8 cellular contexts compared by ENCODE assay signal in genomic region chr2:135530313-135531230, GRCh38. TPM values are rescaled to one million over a fixed set of nuclear protein-coding genes. Genes with fewer than 3 reads are reported as not detected.
A peak's percentile ranks its signal among the peaks of the same experiment; 100 is the strongest.
DNase-seq lines count a peak whose midpoint lies in the region; ATAC-seq and TF ChIP-seq lines count a peak whose summit lies in the region.

TSS of gene ZRANB3 (minus strand) at chr2:135531218.

- intact Hi-C loops in CD4-positive, alpha-beta T cell (cut with DNase I, micrococcal nuclease) = loop anchor here (1.0 to 5.0 kb wide), 8 partner anchors 62 to 612 kb away; partner anchors contain the start of genes CCNT2 (in 2 of the 2), UBXN4 (in 2 of the 2), MCM6 (in 1 of the 2) and RAB3GAP1 (in 1 of the 2)
- intact Hi-C loops in activated CD4-positive, alpha-beta memory T cell treated with anti-CD3 and anti-CD28 coated beads for 36 hours (cut with micrococcal nuclease) = loop anchor here (1.0 to 10.0 kb wide), 11 partner anchors 132 to 852 kb away; partner anchors contain the start of genes CCNT2, DARS1, MCM6 and RAB3GAP1

- no peaks in the 10 kb centered on the region for H3K36me3 ChIP-seq in liver (ENCODE audit: control insufficient read depth in 4 of 4, insufficient read depth in 3 of 4, low read depth in 1 of 4, low read length in 3 of 4)

- H3K4me3 ChIP-seq in liver (ENCODE audit: low read depth in 1 of 3, low read length in 3 of 3) = peak within 1 kb of the TSS; percentile 89 to 100 (median 98)

- no peak within 1 kb of the TSS for H3K27ac Mint-ChIP-seq in CD4-positive, alpha-beta T cell
- H3K27ac Mint-ChIP-seq in activated CD4-positive, alpha-beta memory T cell treated with anti-CD3 and anti-CD28 coated beads for 36 hours = peak within 1 kb of the TSS; percentile 71

- no peak within 1 kb of the TSS for H3K4me3 Mint-ChIP-seq in CD4-positive, alpha-beta T cell
- no peak within 1 kb of the TSS for H3K4me3 Mint-ChIP-seq in activated CD4-positive, alpha-beta memory T cell treated with anti-CD3 and anti-CD28 coated beads for 36 hours

- H3K9ac ChIP-seq in liver (ENCODE audit: low read depth in 1 of 2, low read length in 2 of 2) = peak within 1 kb of the TSS; percentile 92 to 99

- POLR2A ChIA-PET in CD4-positive, alpha-beta T cell (lab: Charles Lee) = interaction anchor here (0.5 to 2.6 kb wide), 20 partner anchors 8 to 860 kb away, joined by 3 to 49 read pairs (median 4); partner anchors contain the start of genes CCNT2, DARS1, MCM6 and RAB3GAP1
- POLR2A ChIA-PET in activated CD4-positive, alpha-beta memory T cell treated with anti-CD3 and anti-CD28 coated beads for 36 hours (lab: Charles Lee) = interaction anchor here (0.8 to 1.6 kb wide), 4 partner anchors 70 to 612 kb away, joined by 3 to 7 read pairs (median 4); partner anchors contain the start of gene CCNT2

- peak; percentile 86 to 96 (median 89) for DNase-seq in CD4-positive, alpha-beta T cell
- peak; percentile 99 for DNase-seq in NCI-H82 (lab: John Stamatoyannopoulos, UW)
- DNase-seq in activated CD4-positive, alpha-beta memory T cell treated with anti-CD3 and anti-CD28 coated beads for 36 hours = peak; percentile 97
- peak; percentile 96 to 98 for DNase-seq in dermis microvascular lymphatic vessel endothelial cell (ENCODE audit: low read depth in 2 of 2)
- peak; percentile 91 for DNase-seq in stimulated activated CD4-positive, alpha-beta T cell treated with anti-CD3 and anti-CD28 coated beads, Interleukin-4, amount 100 ng/mL, for 1 hour

- H3K27me3 ChIP-seq in CD4-positive, alpha-beta T cell (ENCODE audit: control insufficient read depth, insufficient read depth, low read length) = no peaks in the 10 kb centered on the region
- H3K27me3 ChIP-seq in liver (ENCODE audit: control insufficient read depth in 4 of 4, insufficient read depth in 4 of 4, low read length in 3 of 4) = no peaks in the 10 kb centered on the region

- no peaks in the 10 kb centered on the region for H3K36me3 Mint-ChIP-seq in CD4-positive, alpha-beta T cell (ENCODE audit: low read depth)
- H3K36me3 Mint-ChIP-seq in activated CD4-positive, alpha-beta memory T cell treated with anti-CD3 and anti-CD28 coated beads for 36 hours = no peaks in the 10 kb centered on the region

- no peaks in the 10 kb centered on the region for H3K9me3 Mint-ChIP-seq in CD4-positive, alpha-beta T cell
- no peaks in the 10 kb centered on the region for H3K9me3 Mint-ChIP-seq in activated CD4-positive, alpha-beta memory T cell treated with anti-CD3 and anti-CD28 coated beads for 36 hours

- H3K27me3 Mint-ChIP-seq in CD4-positive, alpha-beta T cell = no peaks in the 10 kb centered on the region
- no peaks in the 10 kb centered on the region for H3K27me3 Mint-ChIP-seq in activated CD4-positive, alpha-beta memory T cell treated with anti-CD3 and anti-CD28 coated beads for 36 hours

- TF ChIP-seq CTCF in CD4-positive, alpha-beta T cell (IDR thresholded peaks at IDR 0.05) = no peak
- no peak for TF ChIP-seq CTCF in liver (IDR thresholded peaks at IDR 0.05; ENCODE audit: low read depth, low read length, missing input control)

- H3K4me1 Mint-ChIP-seq in CD4-positive, alpha-beta T cell (ENCODE audit: low read depth) = peaks cover 22% of the 10 kb centered on the region
- peaks cover 31% of the 10 kb centered on the region for H3K4me1 Mint-ChIP-seq in activated CD4-positive, alpha-beta memory T cell treated with anti-CD3 and anti-CD28 coated beads for 36 hours (ENCODE audit: low read depth)

- peak within 1 kb of the TSS; percentile 79 for H3K27ac ChIP-seq in CD4-positive, alpha-beta T cell (ENCODE audit: low read depth, low read length)
- H3K27ac ChIP-seq in liver (ENCODE audit: low read depth in 1 of 2, low read length in 2 of 2) = peak within 1 kb of the TSS; percentile 95 to 98

- peak; percentile 75 for ATAC-seq in CD4-positive, alpha-beta T cell (ENCODE audit: poor library complexity)
- ATAC-seq in GM19455 (IDR thresholded peaks at IDR 0.05; ENCODE audit: unreplicated experiment) (peak; percentile 64), HG03575 (IDR thresholded peaks at IDR 0.05; ENCODE audit: extremely low read depth, insufficient number of reproducible peaks, low FRiP score, unreplicated experiment) (peak; percentile 40)

- H3K9me3 ChIP-seq in CD4-positive, alpha-beta T cell (ENCODE audit: control insufficient read depth, low read length) = no peaks in the 10 kb centered on the region
- H3K9me3 ChIP-seq in liver (ENCODE audit: control insufficient read depth in 4 of 4, low read length in 3 of 4) = no peaks in the 10 kb centered on the region

- peaks cover 2 to 14% (median 9%) of the 10 kb centered on the region in 4 donors for H3K4me1 ChIP-seq in liver (ENCODE audit: control insufficient read depth in 4 of 4, insufficient read depth in 4 of 4, low read length in 3 of 4)

- no peak for TF ChIP-seq RAD21 in liver (IDR thresholded peaks at IDR 0.05)

- under 1% methylated on average over 46 of the region's 46 CpGs for WGBS in liver

- CTCF ChIA-PET in CD4-positive, alpha-beta T cell (lab: Charles Lee) = interaction anchor here (1.2 kb wide), 1 partner anchor 526 kb away, joined by 4 read pairs; no protein-coding TSS in a partner anchor
- CTCF ChIA-PET in activated CD4-positive, alpha-beta memory T cell treated with anti-CD3 and anti-CD28 coated beads for 36 hours (lab: Charles Lee) = interaction anchor here (1.0 to 1.9 kb wide), 3 partner anchors 179 to 527 kb away, joined by 3 to 6 read pairs (median 4); no protein-coding TSS in a partner anchor

TF ChIP-seq in liver, 16 proteins besides CTCF, POLR2A, EP300 and RAD21:
- TF ChIP-seq NR2F2 (IDR thresholded peaks at IDR 0.05) = peak; percentile 7
- peak in 1 of 2 donors; percentile 12 for TF ChIP-seq EGR1 (IDR thresholded peaks at IDR 0.05; ENCODE audit: low read depth in 2 of 2)
- TF ChIP-seq FOXA2 (IDR thresholded peaks at IDR 0.05) = no peak
- TF ChIP-seq YY1 (IDR thresholded peaks at IDR 0.05) = peak; percentile 98
- TF ChIP-seq TAF1 (conservative IDR thresholded peaks at IDR 0.05) = peak; percentile 53
- peak; percentile 55 for TF ChIP-seq MAX (IDR thresholded peaks at IDR 0.05)
- peak; percentile 82 to 91 for TF ChIP-seq GABPA (IDR thresholded peaks at IDR 0.05 in 1 of 2, conservative IDR thresholded peaks at IDR 0.05 in 1 of 2)
- TF ChIP-seq ZBTB33 (IDR thresholded peaks at IDR 0.05) = peak; percentile 98
- TF ChIP-seq RXRA (IDR thresholded peaks at IDR 0.05) = peak in 1 of 2 donors; percentile 39
- peak in 1 of 2 donors; percentile 49 for TF ChIP-seq JUND (IDR thresholded peaks at IDR 0.05)
- TF ChIP-seq REST (IDR thresholded peaks at IDR 0.05) = no peak
- TF ChIP-seq HNF4G (IDR thresholded peaks at IDR 0.05) = no peak

RNA-seq across cellular contexts. Expression of gene ZRANB3, which starts in this region (rescaled TPM):
- total RNA-seq in CD4-positive, alpha-beta T cell = 1 to 10 TPM; 3.9 to 4.2 TPM
- 10 to 100 TPM; 13.4 to 16.2 TPM for total RNA-seq in activated CD4-positive, alpha-beta memory T cell treated with anti-CD3 and anti-CD28 coated beads for 36 hours
- total RNA-seq in dermis microvascular lymphatic vessel endothelial cell (4.2 and 6.0 TPM in 2 replicates), liver (1 to 10 TPM; 5.7 to 7.2 TPM)
- 1 to 10 TPM; 2.5 TPM for polyA plus RNA-seq in liver

Comparison
In these comparisons a context has a peak if more than half of its experiments do, and no peak if none do; other contexts are left out.
1. Peak in every context shown above with its lines: DNase-seq, ATAC-seq, H3K4me3 ChIP-seq and H3K27ac ChIP-seq.